Comparison of ENCODE assay signal across 24 cellular contexts in genomic region chr2:239132156-239132709, GRCh38.
DNase-seq lines count a peak whose midpoint lies in the region; ATAC-seq and TF ChIP-seq lines count a peak whose summit lies in the region.
"Had no signal": no experiment of that assay in that cellular context is flagged by ENCODE, and none has a peak within 500 bp of the region (broad histone marks: within the 10 kb centered on the region; RNA-seq: fewer than 3 reads in every experiment).

No MANE protein-coding gene starts in this region.

- peak; percentile 37 for DNase-seq in Right ventricle myocardium superior
- DNase-seq in right atrium auricular region (ENCODE audit: low spot score) = no peak
- DNase-seq in globus pallidus (ENCODE audit: low spot score) = peak; percentile 70
- DNase-seq in pons (ENCODE audit: low spot score) = peak; percentile 53
- no peak for DNase-seq in activated naive CD4-positive, alpha-beta T cell treated with anti-CD3 and anti-CD28 coated beads, Interleukin-2, amount 10 ng/mL, durations not matched to agents 7 days and 5 days
- DNase-seq in activated T-cell treated with anti-CD3 and anti-CD28 coated beads, Interleukin-2, amount 50 U/mL, for 72 hours = no peak
- DNase-seq in NCI-H1694 treated with DMSO at 0.1 percent for 48 hours (lab: John Stamatoyannopoulos, UW) = no peak
- DNase-seq in GM23338 (ENCODE audit: low spot score) = no peak
- DNase-seq: ACHN; CD8-positive, alpha-beta T cell; DND-41; GM23248; HCEC 1CT; IMR-90; NCI-H1092 treated with DMSO at 0.1 percent for 48 hours; NCI-H1436 treated with DMSO at 0.1 percent for 48 hours; NCI-H2029; NCI-H2171; NCI-H524 treated with DMSO at 0.1 percent for 48 hours; NCI-H82; Peyer's patch had no signal

- H3K4me1 ChIP-seq in right atrium auricular region (peaks cover 0 to 16% of the 10 kb centered on the region in 2 donors), GM23338 (ENCODE audit: insufficient read depth) (no peaks in the 10 kb centered on the region)
- H3K4me1 ChIP-seq: Peyer's patch had no signal

- intact Hi-C loops in Right ventricle myocardium superior (cut with DNase I) = no loop called here

- H3K4me3 ChIP-seq in right atrium auricular region (no peak overlapping the region), GM23338 (no peak overlapping the region)
- H3K4me3 ChIP-seq: GM23248, Peyer's patch, SJSA1 had no signal

- H3K79me2 ChIP-seq in GM23338 (replicated peaks; ENCODE audit: insufficient read depth) = no peaks in the 10 kb centered on the region

- peaks cover 3% of the 10 kb centered on the region for H3K9me3 Mint-ChIP-seq in activated naive CD4-positive, alpha-beta T cell treated with anti-CD3 and anti-CD28 coated beads, Interleukin-2, amount 10 ng/mL, durations not matched to agents 7 days and 5 days
- no peaks in the 10 kb centered on the region for H3K9me3 Mint-ChIP-seq in activated T-cell treated with anti-CD3 and anti-CD28 coated beads, Interleukin-2, amount 50 U/mL, for 72 hours
- no peaks in the 10 kb centered on the region; the same call in 2 of the 3 replicates for H3K9me3 Mint-ChIP-seq in GM23338

- no peaks in the 10 kb centered on the region; the same call in none of the 2 replicates for H4K20me1 ChIP-seq in GM23338 (replicated peaks; ENCODE audit: insufficient read depth)

- no peak overlapping the region for H3K4me3 Mint-ChIP-seq in activated naive CD4-positive, alpha-beta T cell treated with anti-CD3 and anti-CD28 coated beads, Interleukin-2, amount 10 ng/mL, durations not matched to agents 7 days and 5 days
- H3K4me3 Mint-ChIP-seq in activated T-cell treated with anti-CD3 and anti-CD28 coated beads, Interleukin-2, amount 50 U/mL, for 72 hours = no peak overlapping the region
- H3K4me3 Mint-ChIP-seq in GM23338 = no peak overlapping the region
- H3K4me3 Mint-ChIP-seq: CD8-positive, alpha-beta T cell had no signal

- no peaks in the 10 kb centered on the region for H3K9me2 ChIP-seq in GM23338 (ENCODE audit: insufficient read depth)

- no peak for TF ChIP-seq CTCF in right atrium auricular region (IDR thresholded peaks at IDR 0.05)
- no peak for TF ChIP-seq CTCF in GM23338 (conservative IDR thresholded peaks at IDR 0.05; ENCODE audit: low read depth in 2 of 2)

- H3K27ac Mint-ChIP-seq in activated naive CD4-positive, alpha-beta T cell treated with anti-CD3 and anti-CD28 coated beads, Interleukin-2, amount 10 ng/mL, durations not matched to agents 7 days and 5 days = no peak overlapping the region
- no peak overlapping the region for H3K27ac Mint-ChIP-seq in activated T-cell treated with anti-CD3 and anti-CD28 coated beads, Interleukin-2, amount 50 U/mL, for 72 hours
- H3K27ac Mint-ChIP-seq in GM23338 = no peak overlapping the region
- H3K27ac Mint-ChIP-seq: CD8-positive, alpha-beta T cell had no signal

- H3K36me3 Mint-ChIP-seq in activated naive CD4-positive, alpha-beta T cell treated with anti-CD3 and anti-CD28 coated beads, Interleukin-2, amount 10 ng/mL, durations not matched to agents 7 days and 5 days = peaks cover 68% of the 10 kb centered on the region
- H3K36me3 Mint-ChIP-seq in activated T-cell treated with anti-CD3 and anti-CD28 coated beads, Interleukin-2, amount 50 U/mL, for 72 hours (ENCODE audit: insufficient read depth in 2 of 2) = peaks cover 6 to 8% of the 10 kb centered on the region in 2 donors
- peaks cover 32% of the 10 kb centered on the region for H3K36me3 Mint-ChIP-seq in GM23338 (ENCODE audit: low read depth)

- ATAC-seq in Right ventricle myocardium superior (ENCODE audit: poor library complexity) (no peak), GM23338 (no peak)
- no peak for ATAC-seq in activated T-cell treated with anti-CD3 and anti-CD28 coated beads, Interleukin-2, amount 50 U/mL, for 72 hours (replicated peaks in 1 of 2)
- ATAC-seq: CD8-positive, alpha-beta T cell had no signal

- H2AFZ ChIP-seq in GM23338 = no peak overlapping the region
- H2AFZ ChIP-seq: GM23248 had no signal

- no peaks in the 10 kb centered on the region for H3K27me3 Mint-ChIP-seq in activated naive CD4-positive, alpha-beta T cell treated with anti-CD3 and anti-CD28 coated beads, Interleukin-2, amount 10 ng/mL, durations not matched to agents 7 days and 5 days
- H3K27me3 Mint-ChIP-seq in activated T-cell treated with anti-CD3 and anti-CD28 coated beads, Interleukin-2, amount 50 U/mL, for 72 hours (ENCODE audit: low read depth) = no peaks in the 10 kb centered on the region
- H3K27me3 Mint-ChIP-seq in GM23338 (ENCODE audit: insufficient read depth, low read depth, poor library complexity) = no peaks in the 10 kb centered on the region

- no peaks in the 10 kb centered on the region for H3K27me3 ChIP-seq in right atrium auricular region
- H3K27me3 ChIP-seq in GM23338 (ENCODE audit: insufficient read depth) = no peaks in the 10 kb centered on the region
- H3K27me3 ChIP-seq: Peyer's patch, SJSA1 had no signal

- CTCF ChIA-PET in activated naive CD4-positive, alpha-beta T cell treated with anti-CD3 and anti-CD28 coated beads, Interleukin-2, amount 10 ng/mL, durations not matched to agents 7 days and 5 days (lab: Charles Lee) = interaction anchor here (0.9 kb wide), 1 partner anchor 13 kb away, joined by 3 read pairs; no protein-coding TSS in a partner anchor

- peaks cover 53% of the 10 kb centered on the region for H3K36me3 ChIP-seq in right atrium auricular region
- no peaks in the 10 kb centered on the region; the same call in 1 of the 2 replicates for H3K36me3 ChIP-seq in GM23338 (ENCODE audit: insufficient read depth)

- H3F3A ChIP-seq in GM23338 (replicated peaks; ENCODE audit: low read depth) = no peaks in the 10 kb centered on the region

- H3K9me3 ChIP-seq in right atrium auricular region = no peaks in the 10 kb centered on the region
- H3K9me3 ChIP-seq: Peyer's patch, SJSA1 had no signal

- H3K4me1 Mint-ChIP-seq in activated naive CD4-positive, alpha-beta T cell treated with anti-CD3 and anti-CD28 coated beads, Interleukin-2, amount 10 ng/mL, durations not matched to agents 7 days and 5 days = no peaks in the 10 kb centered on the region
- no peaks in the 10 kb centered on the region for H3K4me1 Mint-ChIP-seq in activated T-cell treated with anti-CD3 and anti-CD28 coated beads, Interleukin-2, amount 50 U/mL, for 72 hours (ENCODE audit: low read depth)
- H3K4me1 Mint-ChIP-seq in GM23338 = no peaks in the 10 kb centered on the region

- no peak overlapping the region for H3K27ac ChIP-seq in right atrium auricular region
- no peak overlapping the region for H3K27ac ChIP-seq in GM23338 (ENCODE audit: low read depth)
- H3K27ac ChIP-seq: 22Rv1, GM23248, KMS-11, Peyer's patch, SJSA1 had no signal

- no peak overlapping the region for H3K4me2 ChIP-seq in GM23338
- H3K4me2 ChIP-seq: KMS-11 had no signal

TF ChIP-seq in GM23338, 12 proteins besides CTCF, POLR2A, EP300 and RAD21 (continues in another document):
- TF ChIP-seq STAT1 (IDR thresholded peaks at IDR 0.05; ENCODE audit: unreplicated experiment) = no peak

Comparison
In these comparisons a context has a peak if more than half of its experiments do, and no peak if none do; other contexts are left out.
1. DNase-seq: peak in Right ventricle myocardium superior (single experiment), globus pallidus (single experiment) and pons (single experiment); none in right atrium auricular region (single experiment), activated naive CD4-positive, alpha-beta T cell treated with anti-CD3 and anti-CD28 coated beads, Interleukin-2, amount 10 ng/mL, durations not matched to agents 7 days and 5 days (single experiment), activated T-cell treated with anti-CD3 and anti-CD28 coated beads, Interleukin-2, amount 50 U/mL, for 72 hours (0 of 2), NCI-H1694 treated with DMSO at 0.1 percent for 48 hours (single experiment) and GM23338 (single experiment).